Comparison of ENCODE assay signal across 18 cellular contexts in genomic region chr1:181452746-181453145, GRCh38. TPM values are rescaled to one million over a fixed set of nuclear protein-coding genes. Genes with fewer than 3 reads are reported as not detected.
"Had no signal": no experiment of that assay in that cellular context is flagged by ENCODE, and none has a peak within 500 bp of the region (broad histone marks: within the 10 kb centered on the region; RNA-seq: fewer than 3 reads in every experiment).

No MANE protein-coding gene starts in this region.

- H3K9me3 ChIP-seq: adrenal gland, lower lobe of right lung, tibial artery had no signal

- H3K27me3 ChIP-seq: adrenal gland, cardiac muscle cell, tibial artery had no signal

- FAIRE-seq: urothelium cell line had no signal

- H3K4me1 ChIP-seq: adrenal gland, lower lobe of right lung, parathyroid adenoma, tibial artery had no signal

- H3K4me3 ChIP-seq: adrenal gland, cardiac muscle cell, lower lobe of right lung, tibial artery had no signal

- H3K9ac ChIP-seq: parathyroid adenoma had no signal

- H3K27ac ChIP-seq: adrenal gland, cardiac muscle cell, lower lobe of right lung, parathyroid adenoma, tibial artery had no signal

- H3K36me3 ChIP-seq: adrenal gland, cardiac muscle cell, lower lobe of right lung, tibial artery had no signal

- DNase-seq: activated B cell treated with CpG ODN at 0.5 μM for 24 hours; activated CD4-positive, alpha-beta T cell treated with anti-CD3 and anti-CD28 coated beads for 48 hours; activated CD8-positive, alpha-beta memory T cell treated with anti-CD3 and anti-CD28 coated beads, Interleukin-2, amount 50 U/mL, for 4 hours; activated CD8-positive, alpha-beta T cell treated with anti-CD3 and anti-CD28 coated beads for 36 hours; activated effector memory CD4-positive, alpha-beta T cell treated with anti-CD3 and anti-CD28 coated beads, Interleukin-2, amount 50 U/mL, for 16 hours; activated T-cell treated with anti-CD3 and anti-CD28 coated beads, Interleukin-2, amount 50 U/mL, for 48 hours; adrenal gland; hippocampal formation; lower lobe of right lung; naive thymus-derived CD4-positive, alpha-beta T cell; retina; stimulated activated CD4-positive, alpha-beta T cell treated with anti-CD3 and anti-CD28 coated beads, Interleukin-2, amount 100 ng/mL, for 48 hours; T-helper 17 cell; tibial artery had no signal

RNA-seq across cellular contexts. Expression of gene CACNA1E, which starts 30.6 kb away (rescaled TPM):
- total RNA-seq: activated CD8-positive, alpha-beta T cell treated with anti-CD3 and anti-CD28 coated beads for 36 hours; glomerular endothelial cell; T-helper 17 cell had no signal
- polyA plus RNA-seq: cardiac muscle cell; naive thymus-derived CD4-positive, alpha-beta T cell had no signal
